8 cellular contexts compared by ENCODE assay signal in the genomic region with DNA sequence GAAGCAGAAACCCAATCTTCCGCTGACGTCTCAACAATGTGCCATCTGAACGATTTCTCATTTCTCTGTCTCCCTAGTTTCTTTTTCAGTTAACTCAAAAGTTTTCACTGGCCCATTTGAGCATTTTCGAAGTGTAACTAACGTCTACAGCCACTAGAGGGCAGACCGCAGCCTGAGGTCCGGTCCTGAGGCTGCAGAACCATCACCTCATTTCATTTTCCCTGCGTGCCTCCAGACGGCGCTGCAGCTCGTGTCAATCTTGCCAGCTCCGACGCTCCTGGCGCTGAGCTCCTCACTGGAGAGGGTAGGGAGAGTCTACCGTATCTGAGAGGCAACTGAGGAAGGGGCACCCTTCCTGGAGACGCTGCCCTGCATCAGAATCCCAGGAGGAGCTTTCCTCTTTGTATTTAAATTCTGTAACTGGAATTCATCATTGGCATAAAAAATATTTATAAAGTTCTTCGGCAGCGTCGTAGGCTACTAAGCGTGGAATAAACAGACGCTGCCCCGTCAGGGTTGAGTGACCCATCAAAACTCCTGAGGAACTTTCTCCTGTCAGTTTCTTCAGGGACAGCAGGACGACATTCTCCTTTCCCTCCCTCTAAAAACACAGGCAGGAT. TPM values are rescaled to one million over a fixed set of nuclear protein-coding genes. Genes with fewer than 3 reads are reported as not detected.
A peak's percentile ranks its signal among the peaks of the same experiment; 100 is the strongest.
DNase-seq lines count a peak whose midpoint lies in the region; ATAC-seq and FAIRE-seq lines count a peak whose summit lies in the region.

No MANE protein-coding gene starts in this region.

- DNase-seq in COLO668 (lab: John Stamatoyannopoulos, UW; ENCODE audit: unreplicated experiment) (peak; percentile 79), HS-5 (ENCODE audit: low read depth) (peak; percentile 58), NOMO-1 treated with DMSO at 0.1 percent for 48 hours (lab: John Stamatoyannopoulos, UW; ENCODE audit: unreplicated experiment) (peak; percentile 93), mucosa of gallbladder (ENCODE audit: low spot score) (peak; percentile 88)
- DNase-seq in activated CD8-positive, alpha-beta memory T cell treated with anti-CD3 and anti-CD28 coated beads for 4 hours (ENCODE audit: low read depth in 2 of 2) = peak; percentile 50 to 64
- DNase-seq in stimulated activated CD8-positive, alpha-beta memory T cell treated with anti-CD3 and anti-CD28 coated beads, Interleukin-4, amount 100 ng/mL, for 1 hour (ENCODE audit: low read depth in 2 of 2, low spot score in 1 of 2) = peak; percentile 43 to 61

- FAIRE-seq in endometrium (lab: Jason Lieb, UNC) = peak; percentile 78

- peak; percentile 96 for ATAC-seq in GM21360 (IDR thresholded peaks at IDR 0.05; ENCODE audit: unreplicated experiment)

RNA-seq across cellular contexts. Expression of gene DTNBP1, which starts 28.5 kb away (rescaled TPM):
- total RNA-seq in mucosa of gallbladder = 30.8 TPM

Comparison
In these comparisons a context has a peak if more than half of its experiments do, and no peak if none do; other contexts are left out.
1. Peak in every context shown above with its lines: DNase-seq and ATAC-seq.